10 cellular contexts compared by ENCODE assay signal in genomic region chr10:69101451-69102095, GRCh38. TPM values are rescaled to one million over a fixed set of nuclear protein-coding genes. Genes with fewer than 3 reads are reported as not detected.
A peak's percentile ranks its signal among the peaks of the same experiment; 100 is the strongest.
DNase-seq lines count a peak whose midpoint lies in the region; ATAC-seq and TF ChIP-seq lines count a peak whose summit lies in the region.
"Had no signal": no experiment of that assay in that cellular context is flagged by ENCODE, and none has a peak within 500 bp of the region (broad histone marks: within the 10 kb centered on the region; RNA-seq: fewer than 3 reads in every experiment).

No MANE protein-coding gene starts in this region.

- no peak for TF ChIP-seq EP300 in esophagus muscularis mucosa (IDR thresholded peaks at IDR 0.05)

- no peak overlapping the region for H3K4me2 ChIP-seq in GM23248 (ENCODE audit: unreplicated experiment)

- no peaks in the 10 kb centered on the region for H3K79me2 ChIP-seq in GM23248 (ENCODE audit: insufficient read depth)

- TF ChIP-seq CTCF in thyroid gland (IDR thresholded peaks at IDR 0.05) (no peak), esophagus muscularis mucosa (IDR thresholded peaks at IDR 0.05) (no peak)

- no peaks in the 10 kb centered on the region for H3K27me3 ChIP-seq in GM23248 (replicated peaks; ENCODE audit: insufficient read depth)
- no peaks in the 10 kb centered on the region for H3K27me3 ChIP-seq in thyroid gland
- H3K27me3 ChIP-seq in esophagus muscularis mucosa = peaks cover 0 to 5% (median 0%) of the 10 kb centered on the region in 4 donors

- H3K9me3 Mint-ChIP-seq in natural killer cell treated with Interleukin-12 subunit alpha and Interleukin-12 subunit beta and Interleukin-15 and Interleukin-18, amount 100 ng/mL, for 72 hours = no peaks in the 10 kb centered on the region

- no peak overlapping the region for H3K4me3 ChIP-seq in GM23248
- no peak overlapping the region for H3K4me3 ChIP-seq in thyroid gland (replicated peaks in 1 of 3)
- H3K4me3 ChIP-seq in esophagus muscularis mucosa = no peak overlapping the region

- H3K27ac ChIP-seq in GM23248 = no peak overlapping the region
- no peak overlapping the region for H3K27ac ChIP-seq in thyroid gland
- no peak overlapping the region for H3K27ac ChIP-seq in esophagus muscularis mucosa (replicated peaks in 1 of 4)
- H3K27ac ChIP-seq: epithelial cell of prostate had no signal

- H2AFZ ChIP-seq in GM23248 = peak overlapping the region; percentile 46

- H3K36me3 ChIP-seq in GM23248 (ENCODE audit: low read depth) (no peaks in the 10 kb centered on the region), thyroid gland (no peaks in the 10 kb centered on the region), esophagus muscularis mucosa (peaks cover 0 to 35% (median 15%) of the 10 kb centered on the region in 4 donors)

- 57 to 58% methylated on average over 6 of the region's 6 CpGs for WGBS in GM23248 (ENCODE audit: low coverage in 1 of 2, low lambda C conversion rate in 2 of 2, missing lambda C conversion rate in 2 of 2), 2 experiments
- WGBS in thyroid gland, 2 donors = 74 to 93% methylated on average over 6 of the region's 6 CpGs
- WGBS in esophagus muscularis mucosa = 78% methylated on average over 6 of the region's 6 CpGs

- peak; percentile 90 to 91 for ATAC-seq in natural killer cell treated with Interleukin-12 subunit alpha and Interleukin-12 subunit beta and Interleukin-15 and Interleukin-18, amount 100 ng/mL, for 72 hours

- in situ Hi-C loops in GM23248 (cut with MboI) = no loop called here

- no peaks in the 10 kb centered on the region for H3F3A ChIP-seq in GM23248 (ENCODE audit: insufficient read depth)

- H3K4me1 ChIP-seq in GM23248 (ENCODE audit: insufficient read depth) = 0 out of 2 replicates have a peak, but pooled peaks cover 4% of the 10 kb centered on the region
- H3K4me1 ChIP-seq in thyroid gland = no peaks in the 10 kb centered on the region
- H3K4me1 ChIP-seq in esophagus muscularis mucosa = no peaks in the 10 kb centered on the region

- H4K20me1 ChIP-seq in GM23248 (ENCODE audit: insufficient read depth) = no peaks in the 10 kb centered on the region

- peaks cover 31% of the 10 kb centered on the region for H3K36me3 Mint-ChIP-seq in natural killer cell treated with Interleukin-12 subunit alpha and Interleukin-12 subunit beta and Interleukin-15 and Interleukin-18, amount 100 ng/mL, for 72 hours

- no peak overlapping the region for H3K9ac ChIP-seq in GM23248

- DNase-seq in GM23248 (peak; percentile 69), MV-4-11 (lab: John Stamatoyannopoulos, UW) (peak; percentile 77), astrocyte of the hippocampus (ENCODE audit: low read depth, low spot score) (peak; percentile 56), thyroid gland (no peak), erythroblast (lab: John Stamatoyannopoulos, UW) (no peak), esophagus muscularis mucosa (ENCODE audit: extremely low spot score) (no peak)
- DNase-seq in natural killer cell treated with Interleukin-12 subunit alpha and Interleukin-12 subunit beta and Interleukin-15 and Interleukin-18, amount 100 ng/mL, for 72 hours (ENCODE audit: low spot score) = peak; percentile 81
- DNase-seq: NCI-H1048, RPMI8226 had no signal

- peak overlapping the region; percentile 79 for H3K4me3 Mint-ChIP-seq in natural killer cell treated with Interleukin-12 subunit alpha and Interleukin-12 subunit beta and Interleukin-15 and Interleukin-18, amount 100 ng/mL, for 72 hours

- H3K9me3 ChIP-seq in GM23248 (ENCODE audit: low read depth) (no peaks in the 10 kb centered on the region), thyroid gland (no peaks in the 10 kb centered on the region), esophagus muscularis mucosa (no peaks in the 10 kb centered on the region)

- no peaks in the 10 kb centered on the region for H3K27me3 Mint-ChIP-seq in natural killer cell treated with Interleukin-12 subunit alpha and Interleukin-12 subunit beta and Interleukin-15 and Interleukin-18, amount 100 ng/mL, for 72 hours

- H3K9me2 ChIP-seq in GM23248 (ENCODE audit: insufficient read depth) = no peaks in the 10 kb centered on the region

- intact Hi-C loops in thyroid gland (cut with DNase I) (no loop called here), esophagus muscularis mucosa (cut with DNase I) (no loop called here)

- peaks cover 36 to 43% of the 10 kb centered on the region in 2 donors for H3K4me1 Mint-ChIP-seq in natural killer cell treated with Interleukin-12 subunit alpha and Interleukin-12 subunit beta and Interleukin-15 and Interleukin-18, amount 100 ng/mL, for 72 hours (ENCODE audit: low read depth in 2 of 2)

- no peak for TF ChIP-seq POLR2A in thyroid gland (IDR thresholded peaks at IDR 0.05)
- TF ChIP-seq POLR2A in erythroblast (IDR thresholded peaks at IDR 0.05; ENCODE audit: low read length) = no peak
- no peak for TF ChIP-seq POLR2A in esophagus muscularis mucosa (IDR thresholded peaks at IDR 0.05; ENCODE audit: low read depth)

- peak overlapping the region; percentile 86 to 88 for H3K27ac Mint-ChIP-seq in natural killer cell treated with Interleukin-12 subunit alpha and Interleukin-12 subunit beta and Interleukin-15 and Interleukin-18, amount 100 ng/mL, for 72 hours

RNA-seq across cellular contexts. Expression of gene SRGN, which starts 13.7 kb away (rescaled TPM):
- 108 and 136 TPM in 2 replicates for total RNA-seq in GM23248 (2014; rRNA removed; shearing (Covaris generic))
- 89.9 and 90.0 TPM in 2 replicates for polyA plus RNA-seq in GM23248 (2016; fragmentation: Nextera tagmentation; extraction: Ambion mirVana)
- total RNA-seq in natural killer cell treated with Interleukin-12 subunit alpha and Interleukin-12 subunit beta and Interleukin-15 and Interleukin-18, amount 100 ng/mL, for 72 hours = 100 to 1,000 TPM; 268 to 486 TPM
- total RNA-seq in thyroid gland (100 to 1,000 TPM in 1 of 4 donors, 10 to 100 TPM in 3; 30.7 to 140 (median 40.3) TPM), esophagus muscularis mucosa (100 to 1,000 TPM in 1 of 4 donors, 10 to 100 TPM in 3; 44.9 to 201 (median 82.3) TPM)

RNA-seq across cellular contexts. Expression of gene VPS26A, which starts 22.4 kb away (rescaled TPM):
- total RNA-seq in GM23248 (2014; rRNA removed; shearing (Covaris generic)) = 24.4 and 25.3 TPM in 2 replicates
- polyA plus RNA-seq in GM23248 (2016; fragmentation: Nextera tagmentation; extraction: Ambion mirVana) = 79.4 and 82.0 TPM in 2 replicates
- total RNA-seq in natural killer cell treated with Interleukin-12 subunit alpha and Interleukin-12 subunit beta and Interleukin-15 and Interleukin-18, amount 100 ng/mL, for 72 hours = 10 to 100 TPM; 38.8 to 54.8 TPM
- 10 to 100 TPM; 32.5 to 41.0 (median 36.7) TPM for total RNA-seq in thyroid gland
- 10 to 100 TPM; 31.8 to 47.3 (median 38.4) TPM for total RNA-seq in esophagus muscularis mucosa

Comparison
In these comparisons a context has a peak if more than half of its experiments do, and no peak if none do; other contexts are left out.
1. DNase-seq: peak in GM23248 (single experiment), MV-4-11 (single experiment), astrocyte of the hippocampus (single experiment) and natural killer cell treated with Interleukin-12 subunit alpha and Interleukin-12 subunit beta and Interleukin-15 and Interleukin-18, amount 100 ng/mL, for 72 hours (single experiment); none in thyroid gland (0 of 2), erythroblast (0 of 2) and esophagus muscularis mucosa (single experiment).